29 cellular contexts compared by ENCODE assay signal in the genomic region with DNA sequence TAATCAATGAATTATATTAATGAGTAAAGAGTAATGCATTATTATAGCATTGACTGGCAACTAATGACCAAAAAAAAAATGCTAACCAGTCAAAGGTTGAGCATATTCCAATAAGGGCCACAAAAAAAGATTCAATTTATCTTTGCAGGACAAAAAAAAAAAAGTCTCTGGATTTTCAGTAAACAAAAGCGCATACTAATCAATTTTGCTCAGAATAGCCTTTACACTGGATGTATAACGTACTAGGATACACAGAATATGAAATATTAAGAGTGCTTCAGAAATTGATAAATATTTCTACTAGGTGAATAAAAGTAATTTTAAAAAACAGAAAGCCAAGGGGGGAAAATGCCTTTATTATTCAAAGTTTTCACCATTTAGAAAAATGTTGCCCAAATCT.
"Had no signal": no experiment of that assay in that cellular context is flagged by ENCODE, and none has a peak within 500 bp of the region (broad histone marks: within the 10 kb centered on the region; RNA-seq: fewer than 3 reads in every experiment).

No MANE protein-coding gene starts in this region.

- H3K27ac ChIP-seq: neural progenitor cell, ovary, parathyroid adenoma, psoas muscle, skin epidermis, spleen, suprapubic skin, testis, tibial artery, transverse colon, upper lobe of right lung, uterus had no signal

- H3K9ac ChIP-seq: neural progenitor cell, parathyroid adenoma had no signal

- H3K36me3 ChIP-seq: neural progenitor cell, ovary, uterus had no signal

- H3K9me3 ChIP-seq: ovary, psoas muscle, spleen, suprapubic skin, testis, tibial artery, transverse colon, upper lobe of right lung, uterus had no signal

- H2AFZ ChIP-seq: neural progenitor cell, parathyroid adenoma had no signal

- H3K27me3 ChIP-seq: neural progenitor cell, ovary, spleen, suprapubic skin, testis, tibial artery, transverse colon, upper lobe of right lung, uterus had no signal

- H3K4me3 ChIP-seq: neural progenitor cell, ovary, psoas muscle, skin epidermis, smooth muscle cell, spleen, suprapubic skin, testis, tibial artery, transverse colon, upper lobe of right lung, uterus had no signal

- ATAC-seq: naive thymus-derived CD4-positive, alpha-beta T cell; natural killer cell; psoas muscle; right cardiac atrium; sciatic nerve; stimulated activated memory B cell treated with anti-CD40 and anti-IgM and Interleukin-4, amounts not matched to agents 10 μg/mL and 1 μg/mL and 100 μg/mL, for 72 hours; stimulated activated naive CD8-positive, alpha-beta T cell treated with anti-CD3 and anti-CD28 coated beads, Interleukin-15, amount 100 ng/mL, for 72 hours; stimulated activated naive CD8-positive, alpha-beta T cell treated with anti-CD3 and anti-CD28 coated beads, Interleukin-15, Interleukin-2, amounts not matched to agents 100 U/mL and 50 U/mL, for 24 hours; upper lobe of right lung had no signal

- H3K4me1 ChIP-seq: neural progenitor cell, parathyroid adenoma, psoas muscle, spleen, suprapubic skin, testis, tibial artery, transverse colon, upper lobe of right lung, uterus had no signal

- DNase-seq: naive thymus-derived CD4-positive, alpha-beta T cell; natural killer cell; occipital lobe; ovary; posterior cingulate gyrus; psoas muscle; right cardiac atrium; spleen; stimulated activated CD4-positive, alpha-beta T cell treated with anti-CD3 and anti-CD28 coated beads, Interleukin-12 subunit alpha, Interleukin-12 subunit beta, amount 100 ng/mL, for 4 hours; stimulated activated CD4-positive, alpha-beta T cell treated with anti-CD3 and anti-CD28 coated beads, Interleukin-1b, Interleukin-23, amount 100 ng/mL, for 48 hours; stimulated activated CD4-positive, alpha-beta T cell treated with anti-CD3 and anti-CD28 coated beads, Interleukin-4, amount 100 ng/mL, for 1 hour; stimulated activated CD4-positive, alpha-beta T cell treated with anti-CD3 and anti-CD28 coated beads, Interleukin-4, amount 100 ng/mL, for 4 hours; stimulated activated CD8-positive, alpha-beta memory T cell treated with anti-CD3 and anti-CD28 coated beads, Interleukin-4, amount 100 ng/mL, for 48 hours; stimulated activated naive CD4-positive, alpha-beta T cell; stimulated activated naive CD8-positive, alpha-beta T cell treated with anti-CD3 and anti-CD28 coated beads, Interleukin-15, amount 100 ng/mL, for 72 hours; stimulated activated naive CD8-positive, alpha-beta T cell treated with anti-CD3 and anti-CD28 coated beads, Interleukin-15, Interleukin-2, amounts not matched to agents 100 U/mL and 50 U/mL, for 24 hours; substantia nigra; testis; tibial artery; transverse colon; upper lobe of right lung; uterus had no signal

- H3K4me2 ChIP-seq: neural progenitor cell, smooth muscle cell had no signal
